In the genomic region with DNA sequence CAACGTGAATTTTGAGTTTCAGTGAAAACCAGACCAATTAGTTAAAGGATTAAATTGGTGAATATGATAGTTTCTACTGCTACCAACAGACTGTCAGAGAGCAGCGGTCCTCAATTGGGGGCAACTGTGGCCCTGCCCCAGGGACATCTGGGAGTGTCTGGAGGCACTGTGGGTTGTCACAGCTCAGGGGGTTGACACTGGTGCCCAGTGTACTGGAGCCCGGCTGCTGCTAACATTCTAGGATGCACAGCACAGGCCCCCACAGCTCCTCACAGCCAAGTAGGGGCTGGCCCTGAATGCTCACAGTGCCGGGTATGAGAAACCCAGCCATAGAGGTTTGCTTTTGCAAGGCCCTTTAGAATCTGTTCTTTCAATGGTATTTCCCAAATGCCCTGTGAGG, we compare ENCODE assay signal across 19 cellular contexts.
A peak's percentile ranks its signal among the peaks of the same experiment; 100 is the strongest.
DNase-seq lines count a peak whose midpoint lies in the region; TF ChIP-seq lines count a peak whose summit lies in the region.
"Had no signal": no experiment of that assay in that cellular context is flagged by ENCODE, and none has a peak within 500 bp of the region (broad histone marks: within the 10 kb centered on the region; RNA-seq: fewer than 3 reads in every experiment).

No MANE protein-coding gene starts in this region.

- no peak overlapping the region for H3K27ac ChIP-seq in neuronal stem cell (replicated peaks; ENCODE audit: low read length)
- no peak overlapping the region for H3K27ac ChIP-seq in GM23248
- H3K27ac ChIP-seq: BLaER1 had no signal

- H3K79me2 ChIP-seq in GM23248 (ENCODE audit: insufficient read depth): no peaks in the 10 kb centered on the region

- H4K20me1 ChIP-seq in GM23248 (ENCODE audit: insufficient read depth): no peaks in the 10 kb centered on the region
- H4K20me1 ChIP-seq: BLaER1 had no signal

- WGBS in neuronal stem cell (ENCODE audit: extremely low coverage in 2 of 2, insufficient read length in 2 of 2, insufficient replicate concordance in 1 of 2), 2 donors: no CpG with 5 or more reads among the region's 4 CpGs
- 74 to 78% methylated on average over 4 of the region's 4 CpGs for WGBS in GM23248 (ENCODE audit: low coverage in 1 of 2, low lambda C conversion rate in 2 of 2, missing lambda C conversion rate in 2 of 2), 2 experiments

- H2BK12ac ChIP-seq in neuronal stem cell (ENCODE audit: low read length): no peak overlapping the region

- no peak overlapping the region for H2BK15ac ChIP-seq in neuronal stem cell (ENCODE audit: low read length)

- no peak overlapping the region for H3K4me3 ChIP-seq in neuronal stem cell (ENCODE audit: low read length in 2 of 2)
- no peak overlapping the region for H3K4me3 ChIP-seq in GM23248
- H3K4me3 ChIP-seq: BLaER1 had no signal

- H2AK5ac ChIP-seq in neuronal stem cell (ENCODE audit: low read depth, low read length): no peak overlapping the region

- no peaks in the 10 kb centered on the region for H3K9me2 ChIP-seq in GM23248 (ENCODE audit: insufficient read depth)

- no peaks in the 10 kb centered on the region for H3K79me1 ChIP-seq in neuronal stem cell (ENCODE audit: low read depth, low read length)

- no peaks in the 10 kb centered on the region for H3K9me3 Mint-ChIP-seq in chondrocyte (ENCODE audit: low read depth)

- no peak overlapping the region for H3K18ac ChIP-seq in neuronal stem cell (ENCODE audit: low read length)

- peaks cover 0 to 2% of the 10 kb centered on the region in 2 donors for H3K4me1 ChIP-seq in neuronal stem cell (ENCODE audit: control insufficient read depth in 2 of 2, insufficient read depth in 1 of 2, low read depth in 1 of 2, low read length in 2 of 2)
- H3K4me1 ChIP-seq in GM23248 (ENCODE audit: insufficient read depth): peaks cover 4% of the 10 kb centered on the region
- H3K4me1 ChIP-seq: BE2C, BLaER1, Caco-2 had no signal

- no peak overlapping the region for H2AFZ ChIP-seq in neuronal stem cell (ENCODE audit: low read length)
- no peak overlapping the region for H2AFZ ChIP-seq in GM23248

- H4K91ac ChIP-seq in neuronal stem cell (ENCODE audit: low read depth, low read length, poor library complexity): no peak overlapping the region

- H4K8ac ChIP-seq in neuronal stem cell (ENCODE audit: low read depth, low read length): no peak overlapping the region

- H3K4ac ChIP-seq in neuronal stem cell (ENCODE audit: low read length): no peak overlapping the region

- intact Hi-C loops in posterior vena cava (cut with DNase I): no loop called here

- H3K36me3 ChIP-seq in neuronal stem cell (replicated peaks in 1 of 2; ENCODE audit: control insufficient read depth in 2 of 2, insufficient read depth in 2 of 2, low read length in 2 of 2) (no peaks in the 10 kb centered on the region), GM23248 (ENCODE audit: low read depth) (no peaks in the 10 kb centered on the region)
- H3K36me3 ChIP-seq: BE2C, BLaER1 had no signal

- no peak overlapping the region for H3K4me2 ChIP-seq in neuronal stem cell (ENCODE audit: insufficient read depth, low read length, poor library complexity, severe bottlenecking)
- no peak overlapping the region for H3K4me2 ChIP-seq in GM23248 (ENCODE audit: unreplicated experiment)
- H3K4me2 ChIP-seq: BLaER1 had no signal

- peaks cover 18% of the 10 kb centered on the region for H3K4me1 Mint-ChIP-seq in chondrocyte (ENCODE audit: low read depth)
- H3K4me1 Mint-ChIP-seq: CD4-positive, alpha-beta memory T cell; CD8-positive, alpha-beta memory T cell had no signal

- no peak overlapping the region for H3K23ac ChIP-seq in neuronal stem cell (ENCODE audit: low read depth, low read length, poor library complexity)

- peak; percentile 2 for DNase-seq in AG20443 (ENCODE audit: low spot score)
- peak; percentile 59 for DNase-seq in chondrocyte (ENCODE audit: low spot score)
- no peak for DNase-seq in neuronal stem cell (ENCODE audit: low spot score)
- peak; percentile 59 for DNase-seq in posterior vena cava (ENCODE audit: low spot score)
- no peak for DNase-seq in GM23248
- no peak for DNase-seq in middle frontal gyrus (ENCODE audit: extremely low spot score, low spot score)
- no peak for DNase-seq in COR-L47 (lab: John Stamatoyannopoulos, UW)
- DNase-seq: 8988T; BE2C; C1 segment of cervical spinal cord; Caco-2; Calu3; CD4-positive, alpha-beta memory T cell; CD4-positive, CD25-positive, alpha-beta regulatory T cell; CD8-positive, alpha-beta memory T cell; DMS79 treated with DMSO at 0.1 percent for 48 hours; GF-D8 had no signal

- no peak overlapping the region for H3K27ac Mint-ChIP-seq in chondrocyte (ENCODE audit: unreplicated experiment)
- H3K27ac Mint-ChIP-seq: CD14-positive monocyte; CD4-positive, alpha-beta memory T cell; CD4-positive, CD25-positive, alpha-beta regulatory T cell had no signal

- no peaks in the 10 kb centered on the region for H3K27me3 ChIP-seq in neuronal stem cell (ENCODE audit: control insufficient read depth in 3 of 3, insufficient read depth in 3 of 3, low read depth in 1 of 3, low read length in 3 of 3)
- no peaks in the 10 kb centered on the region for H3K27me3 ChIP-seq in GM23248 (replicated peaks; ENCODE audit: insufficient read depth)
- H3K27me3 ChIP-seq: BE2C, BLaER1 had no signal

- no peak overlapping the region for H2BK120ac ChIP-seq in neuronal stem cell (ENCODE audit: low read depth, low read length)

- H3K36me3 Mint-ChIP-seq in chondrocyte (ENCODE audit: low read depth): no peaks in the 10 kb centered on the region
- H3K36me3 Mint-ChIP-seq: CD14-positive monocyte; CD4-positive, alpha-beta memory T cell; CD4-positive, CD25-positive, alpha-beta regulatory T cell; CD8-positive, alpha-beta memory T cell had no signal

- H2BK5ac ChIP-seq in neuronal stem cell (ENCODE audit: low read length): no peak overlapping the region

- no peak overlapping the region for H3K4me3 Mint-ChIP-seq in chondrocyte (ENCODE audit: unreplicated experiment)
- H3K4me3 Mint-ChIP-seq: CD14-positive monocyte; CD4-positive, alpha-beta memory T cell; CD4-positive, CD25-positive, alpha-beta regulatory T cell; CD8-positive, alpha-beta memory T cell had no signal

- H3K27me3 Mint-ChIP-seq in chondrocyte (ENCODE audit: low read depth): no peaks in the 10 kb centered on the region
- H3K27me3 Mint-ChIP-seq: CD4-positive, CD25-positive, alpha-beta regulatory T cell had no signal

- H3K9ac ChIP-seq in neuronal stem cell (ENCODE audit: low read depth, low read length, poor library complexity) (peak overlapping the region; percentile 2), GM23248 (no peak overlapping the region)
- H3K9ac ChIP-seq: BLaER1 had no signal

- in situ Hi-C loops in GM23248 (cut with MboI): no loop called here

- no peak overlapping the region for H3K14ac ChIP-seq in neuronal stem cell (ENCODE audit: low read length)

- peaks cover 7% of the 10 kb centered on the region; the same call in 1 of the 2 replicates for H3F3A ChIP-seq in GM23248 (ENCODE audit: insufficient read depth)

- TF ChIP-seq CTCF in chondrocyte (IDR thresholded peaks at IDR 0.05): no peak

- H3K9me3 ChIP-seq in neuronal stem cell (replicated peaks in 1 of 2; ENCODE audit: control insufficient read depth in 2 of 2, insufficient read depth in 1 of 2, low read depth in 1 of 2, low read length in 2 of 2): peaks cover 0 to 2% of the 10 kb centered on the region in 2 donors
- no peaks in the 10 kb centered on the region for H3K9me3 ChIP-seq in GM23248 (ENCODE audit: low read depth)
- H3K9me3 ChIP-seq: BE2C, BLaER1, Caco-2 had no signal

Comparison
In these comparisons a context has a peak if more than half of its experiments do, and no peak if none do; other contexts are left out.
1. DNase-seq: peak in AG20443 (single experiment), chondrocyte (single experiment) and posterior vena cava (single experiment); none in neuronal stem cell (single experiment), GM23248 (single experiment), middle frontal gyrus (single experiment) and COR-L47 (single experiment).